15 cellular contexts compared by ENCODE assay signal in genomic region chr2:44663471-44664073, GRCh38.
DNase-seq lines count a peak whose midpoint lies in the region; ATAC-seq and TF ChIP-seq lines count a peak whose summit lies in the region.
"Had no signal": no experiment of that assay in that cellular context is flagged by ENCODE, and none has a peak within 500 bp of the region (broad histone marks: within the 10 kb centered on the region; RNA-seq: fewer than 3 reads in every experiment).

No MANE protein-coding gene starts in this region.

- H3K4me1 ChIP-seq in HEK293 (ENCODE audit: control insufficient read depth, insufficient read depth, low read length) = peaks cover 12% of the 10 kb centered on the region

- no peak for TF ChIP-seq CTCF in HEK293 (tag by site-specific recombination; IDR thresholded peaks at IDR 0.05)

- ATAC-seq in activated T-cell treated with anti-CD3 and anti-CD28 coated beads, Interleukin-2, amount 50 U/mL, for 72 hours (replicated peaks in 1 of 2) = no peak
- no peak for ATAC-seq in HG02759 (IDR thresholded peaks at IDR 0.05; ENCODE audit: unreplicated experiment)
- ATAC-seq in GM18861 (IDR thresholded peaks at IDR 0.05; ENCODE audit: unreplicated experiment) = no peak
- ATAC-seq: GM23338, HepG2 had no signal

- H3K36me3 Mint-ChIP-seq in activated T-cell treated with anti-CD3 and anti-CD28 coated beads, Interleukin-2, amount 50 U/mL, for 72 hours (ENCODE audit: insufficient read depth in 2 of 2) = no peaks in the 10 kb centered on the region

- CTCF ChIA-PET in HEK293 (lab: Yijun Ruan, JAX) = interaction anchor here (0.5 kb wide), 1 partner anchor 18 kb away, joined by 3 read pairs; no protein-coding TSS in a partner anchor

- H3K27ac Mint-ChIP-seq in activated T-cell treated with anti-CD3 and anti-CD28 coated beads, Interleukin-2, amount 50 U/mL, for 72 hours = no peak overlapping the region
- H3K27ac Mint-ChIP-seq: B cell; CD4-positive, alpha-beta T cell; GM23338 had no signal

- no peak overlapping the region for H3K4me3 ChIP-seq in HEK293 (ENCODE audit: low read depth, low read length)
- H3K4me3 ChIP-seq: GM23338 had no signal

- H3K4me3 Mint-ChIP-seq in activated T-cell treated with anti-CD3 and anti-CD28 coated beads, Interleukin-2, amount 50 U/mL, for 72 hours = no peak overlapping the region
- H3K4me3 Mint-ChIP-seq: B cell; CD4-positive, alpha-beta T cell; GM23338 had no signal

- H3K9me3 Mint-ChIP-seq in activated T-cell treated with anti-CD3 and anti-CD28 coated beads, Interleukin-2, amount 50 U/mL, for 72 hours = no peaks in the 10 kb centered on the region
- H3K9me3 Mint-ChIP-seq: CD4-positive, alpha-beta T cell; GM23338 had no signal

- H3K9me3 ChIP-seq in HEK293 (ENCODE audit: control insufficient read depth, insufficient read depth, low read depth, low read length) = no peaks in the 10 kb centered on the region

- H3K27ac ChIP-seq in HEK293 (ENCODE audit: extremely low read depth, low read depth, low read length) = no peak overlapping the region; the same call in 1 of the 2 replicates

- no peaks in the 10 kb centered on the region for H3K4me1 Mint-ChIP-seq in activated T-cell treated with anti-CD3 and anti-CD28 coated beads, Interleukin-2, amount 50 U/mL, for 72 hours (ENCODE audit: low read depth)

- H3K36me3 ChIP-seq in HEK293 (ENCODE audit: control insufficient read depth in 2 of 2, insufficient read depth in 1 of 2, low read length in 2 of 2) = no peaks in the 10 kb centered on the region

- DNase-seq in A172 (ENCODE audit: low spot score) (peak; percentile 14), NCI-H69 (lab: John Stamatoyannopoulos, UW) (peak; percentile 80), foreskin melanocyte (peak; percentile 16), GDM1 (lab: John Stamatoyannopoulos, UW) (no peak)
- no peak for DNase-seq in activated T-cell treated with anti-CD3 and anti-CD28 coated beads, Interleukin-2, amount 50 U/mL, for 72 hours
- DNase-seq: C1 segment of cervical spinal cord; CD4-positive, alpha-beta T cell; DND-41; H7 had no signal

- POLR2A ChIA-PET in HEK293 (lab: Yijun Ruan, JAX) = interaction anchor here (0.6 kb wide), 1 partner anchor 495 kb away, joined by 3 read pairs; no protein-coding TSS in a partner anchor

- no peaks in the 10 kb centered on the region for H3K27me3 Mint-ChIP-seq in activated T-cell treated with anti-CD3 and anti-CD28 coated beads, Interleukin-2, amount 50 U/mL, for 72 hours (ENCODE audit: low read depth)
- H3K27me3 Mint-ChIP-seq: B cell; CD4-positive, alpha-beta T cell had no signal

TF ChIP-seq in HEK293, 187 proteins besides CTCF, POLR2A, EP300 and RAD21 (continues in another document):
- TF ChIP-seq ZNF768 (tag by site-specific recombination; IDR thresholded peaks at IDR 0.05) = no peak
- peak; percentile 14; the same call in 1 of the 2 replicates for TF ChIP-seq OSR2 (tag by site-specific recombination; IDR thresholded peaks at IDR 0.05)
- TF ChIP-seq ZNF398 (tag by site-specific recombination; IDR thresholded peaks at IDR 0.05) = 0 out of 2 replicates have a peak, but pooled peaks have one; percentile 22
- TF ChIP-seq GLIS1 (tag by site-specific recombination; IDR thresholded peaks at IDR 0.05) = peak; percentile 65
- TF ChIP-seq, protein P1, sequence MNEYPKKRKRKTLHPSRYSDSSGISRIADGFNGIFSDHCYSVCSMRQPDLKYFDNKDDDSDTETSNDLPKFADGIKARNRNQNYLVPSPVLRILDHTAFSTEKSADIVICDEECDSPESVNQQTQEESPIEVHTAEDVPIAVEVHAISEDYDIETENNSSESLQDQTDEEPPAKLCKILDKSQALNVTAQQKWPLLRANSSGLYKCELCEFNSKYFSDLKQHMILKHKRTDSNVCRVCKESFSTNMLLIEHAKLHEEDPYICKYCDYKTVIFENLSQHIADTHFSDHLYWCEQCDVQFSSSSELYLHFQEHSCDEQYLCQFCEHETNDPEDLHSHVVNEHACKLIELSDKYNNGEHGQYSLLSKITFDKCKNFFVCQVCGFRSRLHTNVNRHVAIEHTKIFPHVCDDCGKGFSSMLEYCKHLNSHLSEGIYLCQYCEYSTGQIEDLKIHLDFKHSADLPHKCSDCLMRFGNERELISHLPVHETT (tag by site-specific recombination; IDR thresholded peaks at IDR 0.05) = no peak
- TF ChIP-seq, protein P2, sequence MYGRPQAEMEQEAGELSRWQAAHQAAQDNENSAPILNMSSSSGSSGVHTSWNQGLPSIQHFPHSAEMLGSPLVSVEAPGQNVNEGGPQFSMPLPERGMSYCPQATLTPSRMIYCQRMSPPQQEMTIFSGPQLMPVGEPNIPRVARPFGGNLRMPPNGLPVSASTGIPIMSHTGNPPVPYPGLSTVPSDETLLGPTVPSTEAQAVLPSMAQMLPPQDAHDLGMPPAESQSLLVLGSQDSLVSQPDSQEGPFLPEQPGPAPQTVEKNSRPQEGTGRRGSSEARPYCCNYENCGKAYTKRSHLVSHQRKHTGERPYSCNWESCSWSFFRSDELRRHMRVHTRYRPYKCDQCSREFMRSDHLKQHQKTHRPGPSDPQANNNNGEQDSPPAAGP (tag by site-specific recombination; IDR thresholded peaks at IDR 0.05) = no peak
- TF ChIP-seq BCL11A (tag by site-specific recombination; IDR thresholded peaks at IDR 0.05; ENCODE audit: low read depth) = no peak
- TF ChIP-seq ZNF785 (tag by site-specific recombination; IDR thresholded peaks at IDR 0.05) = no peak
- peak; percentile 75 for TF ChIP-seq ZNF843 (tag by site-specific recombination; IDR thresholded peaks at IDR 0.05)
- peak; percentile 22; the same call in 1 of the 2 replicates for TF ChIP-seq PRDM6 (tag by site-specific recombination; IDR thresholded peaks at IDR 0.05)
- TF ChIP-seq ZNF114 (tag by site-specific recombination; IDR thresholded peaks at IDR 0.05) = no peak
- TF ChIP-seq ZNF211 (tag by site-specific recombination; IDR thresholded peaks at IDR 0.05; ENCODE audit: low read depth) = no peak
- no peak for TF ChIP-seq ZNF837 (tag by site-specific recombination; IDR thresholded peaks at IDR 0.05)
- no peak for TF ChIP-seq ZFP3 (tag by site-specific recombination; IDR thresholded peaks at IDR 0.05; ENCODE audit: low read depth)
- no peak for TF ChIP-seq ZNF132 (tag by site-specific recombination; IDR thresholded peaks at IDR 0.05; ENCODE audit: borderline replicate concordance)
- TF ChIP-seq, protein P3, sequence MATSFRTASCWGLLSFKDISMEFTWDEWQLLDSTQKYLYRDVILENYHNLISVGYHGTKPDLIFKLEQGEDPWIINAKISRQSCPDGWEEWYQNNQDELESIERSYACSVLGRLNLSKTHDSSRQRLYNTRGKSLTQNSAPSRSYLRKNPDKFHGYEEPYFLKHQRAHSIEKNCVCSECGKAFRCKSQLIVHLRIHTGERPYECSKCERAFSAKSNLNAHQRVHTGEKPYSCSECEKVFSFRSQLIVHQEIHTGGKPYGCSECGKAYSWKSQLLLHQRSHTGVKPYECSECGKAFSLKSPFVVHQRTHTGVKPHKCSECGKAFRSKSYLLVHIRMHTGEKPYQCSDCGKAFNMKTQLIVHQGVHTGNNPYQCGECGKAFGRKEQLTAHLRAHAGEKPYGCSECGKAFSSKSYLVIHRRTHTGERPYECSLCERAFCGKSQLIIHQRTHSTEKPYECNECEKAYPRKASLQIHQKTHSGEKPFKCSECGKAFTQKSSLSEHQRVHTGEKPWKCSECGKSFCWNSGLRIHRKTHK (tag by site-specific recombination; IDR thresholded peaks at IDR 0.05) = no peak
- no peak for TF ChIP-seq SP3 (tag by site-specific recombination; IDR thresholded peaks at IDR 0.05)
- TF ChIP-seq ZNF610 (tag by site-specific recombination; IDR thresholded peaks at IDR 0.05; ENCODE audit: borderline replicate concordance) = no peak
- no peak for TF ChIP-seq ZFP69B (tag by site-specific recombination; IDR thresholded peaks at IDR 0.05)
- peak; percentile 61 for TF ChIP-seq FEZF1 (tag by site-specific recombination; IDR thresholded peaks at IDR 0.05)

Comparison
In these comparisons a context has a peak if more than half of its experiments do, and no peak if none do; other contexts are left out.
1. DNase-seq: peak in A172 (single experiment), NCI-H69 (single experiment) and foreskin melanocyte (single experiment); none in activated T-cell treated with anti-CD3 and anti-CD28 coated beads, Interleukin-2, amount 50 U/mL, for 72 hours (0 of 2) and GDM1 (single experiment).